ENCODE assay signal across 19 cellular contexts in the genomic region with DNA sequence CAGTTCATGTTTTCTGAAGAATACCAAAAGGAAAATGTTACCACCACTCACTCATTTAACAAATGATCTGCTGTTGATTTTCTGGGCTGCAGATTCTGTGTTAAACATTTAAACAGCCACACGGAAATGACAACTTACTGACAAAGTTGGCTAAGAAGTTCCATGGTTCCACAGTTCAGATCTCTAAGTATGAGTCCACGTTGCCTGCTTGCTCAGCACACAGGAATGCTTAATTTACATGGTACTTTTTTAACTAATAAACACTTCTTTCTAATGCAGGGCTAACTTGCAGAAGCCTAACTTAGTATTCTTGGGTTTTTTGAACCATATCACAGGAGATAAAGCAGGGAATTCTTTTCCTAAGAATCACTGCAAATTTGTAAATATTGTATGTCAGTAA. TPM values are rescaled to one million over a fixed set of nuclear protein-coding genes. Genes with fewer than 3 reads are reported as not detected.
A peak's percentile ranks its signal among the peaks of the same experiment; 100 is the strongest.
DNase-seq lines count a peak whose midpoint lies in the region; ATAC-seq, FAIRE-seq and TF ChIP-seq lines count a peak whose summit lies in the region.
"Had no signal": no experiment of that assay in that cellular context is flagged by ENCODE, and none has a peak within 500 bp of the region (broad histone marks: within the 10 kb centered on the region; RNA-seq: fewer than 3 reads in every experiment).

No MANE protein-coding gene starts in this region.

- H3K4me1 Mint-ChIP-seq in T-helper 2 cell treated with Interferon-gamma antibody and Interleukin-4, amounts not matched to agents 5 μg/mL and 100 μg/mL, for 36 hours (ENCODE audit: low read depth): peaks cover 47% of the 10 kb centered on the region
- 0 out of 2 replicates have a peak, but pooled peaks cover 3% of the 10 kb centered on the region for H3K4me1 Mint-ChIP-seq in WTC11

- no peaks in the 10 kb centered on the region for H3K27me3 ChIP-seq in fibroblast of lung (ENCODE audit: control insufficient read depth, insufficient read depth, low read length)
- H3K27me3 ChIP-seq in smooth muscle cell (ENCODE audit: low read depth): no peaks in the 10 kb centered on the region
- H3K27me3 ChIP-seq: body of pancreas had no signal

- ATAC-seq in HG02970 (IDR thresholded peaks at IDR 0.05; ENCODE audit: low FRiP score, unreplicated experiment): no peak
- ATAC-seq in WTC11: no peak
- ATAC-seq in GM21390 (IDR thresholded peaks at IDR 0.05; ENCODE audit: unreplicated experiment): no peak
- ATAC-seq: activated CD4-positive, CD25-positive, alpha-beta regulatory T cell treated with anti-CD3 and anti-CD28 coated beads, Interleukin-2, amount 50 U/mL, for 24 hours; activated T-cell treated with anti-CD3 and anti-CD28 coated beads, Interleukin-2, amount 50 U/mL, for 4 hours; body of pancreas; left cardiac atrium; naive thymus-derived CD4-positive, alpha-beta T cell had no signal

- H3K4me3 Mint-ChIP-seq in T-helper 2 cell treated with Interferon-gamma antibody and Interleukin-4, amounts not matched to agents 5 μg/mL and 100 μg/mL, for 36 hours: peak overlapping the region; percentile 6
- no peak overlapping the region for H3K4me3 Mint-ChIP-seq in WTC11
- H3K4me3 Mint-ChIP-seq: activated T-cell treated with anti-CD3 and anti-CD28 coated beads, Interleukin-2, amount 50 U/mL, for 4 hours; IgD-negative memory B cell had no signal

- peak overlapping the region; percentile 62 for H3K4me2 ChIP-seq in fibroblast of lung (ENCODE audit: extremely low read depth, insufficient read depth, low read length)
- H3K4me2 ChIP-seq in smooth muscle cell: peak overlapping the region; percentile 53

- TF ChIP-seq CTCF in fibroblast of lung (conservative IDR thresholded peaks at IDR 0.05 in 1 of 2, IDR thresholded peaks at IDR 0.05 in 1 of 2; ENCODE audit: low read depth in 1 of 2, low read length in 2 of 2): no peak
- TF ChIP-seq CTCF in smooth muscle cell (IDR thresholded peaks at IDR 0.05; ENCODE audit: borderline replicate concordance, insufficient read depth, poor library complexity, severe bottlenecking): no peak
- TF ChIP-seq CTCF in WTC11 (IDR thresholded peaks at IDR 0.05): no peak

- no peak for DNase-seq in T-helper 2 cell treated with Interferon-gamma antibody and Interleukin-4, amounts not matched to agents 5 μg/mL and 100 μg/mL, for 36 hours (ENCODE audit: low spot score)
- no peak for DNase-seq in T-helper 2 cell
- peak; percentile 87 to 94 for DNase-seq in fibroblast of lung (ENCODE audit: low read depth in 2 of 2)
- no peak for DNase-seq in smooth muscle cell (lab: John Stamatoyannopoulos, UW; ENCODE audit: unreplicated experiment)
- DNase-seq in WTC11 (ENCODE audit: low spot score): no peak
- DNase-seq: 8988T; activated T-cell treated with anti-CD3 and anti-CD28 coated beads, Interleukin-2, amount 50 U/mL, for 4 hours; body of pancreas; DMS79; left cardiac atrium; naive thymus-derived CD4-positive, alpha-beta T cell; NCI-H146; Right ventricle myocardium superior had no signal

- H3K36me3 ChIP-seq in fibroblast of lung (ENCODE audit: control insufficient read depth, insufficient read depth, low read length) (no peaks in the 10 kb centered on the region), smooth muscle cell (ENCODE audit: low read depth) (peaks cover 4% of the 10 kb centered on the region)

- peak; percentile 92 for FAIRE-seq in TTC549 (lab: Jason Lieb, UNC)
- FAIRE-seq: frontal cortex had no signal

- POLR2A ChIA-PET in WTC11 (lab: Charles Lee): no interaction called here

- WGBS in smooth muscle cell (ENCODE audit: low lambda C conversion rate): 5% methylated on average over 2 of the region's 2 CpGs

- no peak overlapping the region for H3K9ac ChIP-seq in fibroblast of lung (ENCODE audit: insufficient read depth, low read length)
- H3K9ac ChIP-seq in smooth muscle cell (ENCODE audit: low read depth): peak overlapping the region; percentile 59

- no peaks in the 10 kb centered on the region for H3K9me3 ChIP-seq in fibroblast of lung (ENCODE audit: control insufficient read depth, insufficient read depth, low read depth, low read length)
- no peaks in the 10 kb centered on the region for H3K9me3 ChIP-seq in smooth muscle cell (replicated peaks; ENCODE audit: low read depth)
- H3K9me3 ChIP-seq: body of pancreas had no signal

- peak overlapping the region; percentile 71 for H3K27ac ChIP-seq in fibroblast of lung (ENCODE audit: insufficient read depth, low read length)
- peak overlapping the region; percentile 89 for H3K27ac ChIP-seq in smooth muscle cell (ENCODE audit: low read depth)

- H3K4me1 ChIP-seq in fibroblast of lung (ENCODE audit: control insufficient read depth, extremely low read depth, insufficient read depth, low read length) (peaks cover 21% of the 10 kb centered on the region), smooth muscle cell (ENCODE audit: low read depth) (peaks cover 12% of the 10 kb centered on the region)

- CTCF ChIA-PET in WTC11 (lab: Charles Lee): no interaction called here

- no peak overlapping the region for H3K27ac Mint-ChIP-seq in T-helper 2 cell treated with Interferon-gamma antibody and Interleukin-4, amounts not matched to agents 5 μg/mL and 100 μg/mL, for 36 hours
- no peak overlapping the region for H3K27ac Mint-ChIP-seq in WTC11
- H3K27ac Mint-ChIP-seq: IgD-negative memory B cell had no signal

- H3K4me3 ChIP-seq in fibroblast of lung (replicated peaks in 1 of 4; ENCODE audit: control extremely low read depth in 1 of 4, insufficient read depth in 1 of 4, low read depth in 3 of 4, low read length in 4 of 4) (peak overlapping the region in 1 of 4 experiments; percentile 35), smooth muscle cell (no peak overlapping the region)
- H3K4me3 ChIP-seq: body of pancreas had no signal

- H3K36me3 Mint-ChIP-seq in T-helper 2 cell treated with Interferon-gamma antibody and Interleukin-4, amounts not matched to agents 5 μg/mL and 100 μg/mL, for 36 hours (ENCODE audit: low read depth): peaks cover 28% of the 10 kb centered on the region
- H3K36me3 Mint-ChIP-seq in WTC11: no peaks in the 10 kb centered on the region
- H3K36me3 Mint-ChIP-seq: IgD-negative memory B cell had no signal

- H3F3A ChIP-seq in smooth muscle cell (ENCODE audit: low read depth): peaks cover 25% of the 10 kb centered on the region

- H3K79me2 ChIP-seq in fibroblast of lung (ENCODE audit: control insufficient read depth, insufficient read depth, low read length) (no peaks in the 10 kb centered on the region), smooth muscle cell (ENCODE audit: low read depth) (no peaks in the 10 kb centered on the region)

- no peak overlapping the region for H2AFZ ChIP-seq in fibroblast of lung (ENCODE audit: low read length)
- no peak overlapping the region for H2AFZ ChIP-seq in smooth muscle cell (ENCODE audit: low read depth)

- H4K20me1 ChIP-seq in fibroblast of lung (ENCODE audit: control insufficient read depth, extremely low read depth, insufficient read depth, low read length) (no peaks in the 10 kb centered on the region), smooth muscle cell (ENCODE audit: low read depth) (no peaks in the 10 kb centered on the region)

- peaks cover 8% of the 10 kb centered on the region for H3K27me3 Mint-ChIP-seq in T-helper 2 cell treated with Interferon-gamma antibody and Interleukin-4, amounts not matched to agents 5 μg/mL and 100 μg/mL, for 36 hours (ENCODE audit: low read depth)
- H3K27me3 Mint-ChIP-seq in WTC11 (ENCODE audit: low read depth): no peaks in the 10 kb centered on the region

- peaks cover 20% of the 10 kb centered on the region for H3K9me3 Mint-ChIP-seq in T-helper 2 cell treated with Interferon-gamma antibody and Interleukin-4, amounts not matched to agents 5 μg/mL and 100 μg/mL, for 36 hours
- H3K9me3 Mint-ChIP-seq in WTC11: peaks cover 23% of the 10 kb centered on the region
- H3K9me3 Mint-ChIP-seq: activated T-cell treated with anti-CD3 and anti-CD28 coated beads, Interleukin-2, amount 50 U/mL, for 4 hours had no signal

TF ChIP-seq in WTC11, 78 proteins besides CTCF, POLR2A, EP300 and RAD21:
- TF ChIP-seq, protein P1, sequence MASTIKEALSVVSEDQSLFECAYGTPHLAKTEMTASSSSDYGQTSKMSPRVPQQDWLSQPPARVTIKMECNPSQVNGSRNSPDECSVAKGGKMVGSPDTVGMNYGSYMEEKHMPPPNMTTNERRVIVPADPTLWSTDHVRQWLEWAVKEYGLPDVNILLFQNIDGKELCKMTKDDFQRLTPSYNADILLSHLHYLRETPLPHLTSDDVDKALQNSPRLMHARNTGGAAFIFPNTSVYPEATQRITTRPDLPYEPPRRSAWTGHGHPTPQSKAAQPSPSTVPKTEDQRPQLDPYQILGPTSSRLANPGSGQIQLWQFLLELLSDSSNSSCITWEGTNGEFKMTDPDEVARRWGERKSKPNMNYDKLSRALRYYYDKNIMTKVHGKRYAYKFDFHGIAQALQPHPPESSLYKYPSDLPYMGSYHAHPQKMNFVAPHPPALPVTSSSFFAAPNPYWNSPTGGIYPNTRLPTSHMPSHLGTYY (CRISPR knock-in tag; IDR thresholded peaks at IDR 0.05): no peak
- TF ChIP-seq ZNF138 (CRISPR knock-in tag; conservative IDR thresholded peaks at IDR 0.05) (no peak), FOXJ3 (CRISPR knock-in tag; IDR thresholded peaks at IDR 0.05; ENCODE audit: borderline replicate concordance) (no peak)
- TF ChIP-seq, protein P2, sequence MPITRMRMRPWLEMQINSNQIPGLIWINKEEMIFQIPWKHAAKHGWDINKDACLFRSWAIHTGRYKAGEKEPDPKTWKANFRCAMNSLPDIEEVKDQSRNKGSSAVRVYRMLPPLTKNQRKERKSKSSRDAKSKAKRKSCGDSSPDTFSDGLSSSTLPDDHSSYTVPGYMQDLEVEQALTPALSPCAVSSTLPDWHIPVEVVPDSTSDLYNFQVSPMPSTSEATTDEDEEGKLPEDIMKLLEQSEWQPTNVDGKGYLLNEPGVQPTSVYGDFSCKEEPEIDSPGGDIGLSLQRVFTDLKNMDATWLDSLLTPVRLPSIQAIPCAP (CRISPR knock-in tag; IDR thresholded peaks at IDR 0.05): no peak
- TF ChIP-seq, protein P3, sequence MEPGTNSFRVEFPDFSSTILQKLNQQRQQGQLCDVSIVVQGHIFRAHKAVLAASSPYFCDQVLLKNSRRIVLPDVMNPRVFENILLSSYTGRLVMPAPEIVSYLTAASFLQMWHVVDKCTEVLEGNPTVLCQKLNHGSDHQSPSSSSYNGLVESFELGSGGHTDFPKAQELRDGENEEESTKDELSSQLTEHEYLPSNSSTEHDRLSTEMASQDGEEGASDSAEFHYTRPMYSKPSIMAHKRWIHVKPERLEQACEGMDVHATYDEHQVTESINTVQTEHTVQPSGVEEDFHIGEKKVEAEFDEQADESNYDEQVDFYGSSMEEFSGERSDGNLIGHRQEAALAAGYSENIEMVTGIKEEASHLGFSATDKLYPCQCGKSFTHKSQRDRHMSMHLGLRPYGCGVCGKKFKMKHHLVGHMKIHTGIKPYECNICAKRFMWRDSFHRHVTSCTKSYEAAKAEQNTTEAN (CRISPR knock-in tag; IDR thresholded peaks at IDR 0.05): no peak

RNA-seq across cellular contexts. Expression of a gene that starts 34.7 kb away (rescaled TPM):
- total RNA-seq in fibroblast of lung (30.0 and 38.8 TPM in 2 replicates), smooth muscle cell (17.7 and 36.4 TPM in 2 replicates), WTC11 (2021) (0.92 to 1.2 TPM (median 0.99 TPM) in 3 replicates)
- polyA plus RNA-seq in fibroblast of lung (15.9 and 27.3 TPM in 2 replicates), smooth muscle cell (23.2 and 24.6 TPM in 2 replicates)
- polyA plus RNA-seq in fibroblast of lung (2012): 17.5 and 32.4 TPM in 2 replicates
- polyA minus RNA-seq in fibroblast of lung (ENCODE audit: low replicate concordance): 5.1 and 5.7 TPM in 2 replicates

Comparison
In these comparisons a context has a peak if more than half of its experiments do, and no peak if none do; other contexts are left out.
1. DNase-seq: peak in fibroblast of lung (2 of 2); none in T-helper 2 cell treated with Interferon-gamma antibody and Interleukin-4, amounts not matched to agents 5 μg/mL and 100 μg/mL, for 36 hours (single experiment), T-helper 2 cell (0 of 5), smooth muscle cell (single experiment) and WTC11 (single experiment).